20 cellular contexts compared by ENCODE assay signal in genomic region chr1:67170751-67171573, GRCh38. TPM values are rescaled to one million over a fixed set of nuclear protein-coding genes. Genes with fewer than 3 reads are reported as not detected.
DNase-seq lines count a peak whose midpoint lies in the region; ATAC-seq and TF ChIP-seq lines count a peak whose summit lies in the region.
"Had no signal": no experiment of that assay in that cellular context is flagged by ENCODE, and none has a peak within 500 bp of the region (broad histone marks: within the 10 kb centered on the region; RNA-seq: fewer than 3 reads in every experiment).

No MANE protein-coding gene starts in this region.

- peak; percentile 8 to 12 for ATAC-seq in activated T-cell treated with anti-CD3 and anti-CD28 coated beads, Interleukin-2, amount 50 U/mL, for 72 hours (replicated peaks in 1 of 2)
- peak; percentile 67 to 84 (median 76) for ATAC-seq in T-cell (replicated peaks in 1 of 4)
- peak; percentile 68 for ATAC-seq in activated naive CD8-positive, alpha-beta T cell treated with anti-CD3 and anti-CD28 coated beads, Interleukin-2, amount 10 ng/mL, durations not matched to agents 7 days and 5 days (ENCODE audit: low read depth)
- ATAC-seq in GM18909 (IDR thresholded peaks at IDR 0.05; ENCODE audit: poor library complexity, unreplicated experiment), result no peak
- ATAC-seq: heart right ventricle had no signal

- peak overlapping the region; percentile 99 for H3K27ac Mint-ChIP-seq in activated T-cell treated with anti-CD3 and anti-CD28 coated beads, Interleukin-2, amount 50 U/mL, for 72 hours
- H3K27ac Mint-ChIP-seq in T-cell, result peak overlapping the region; percentile 60 to 75
- H3K27ac Mint-ChIP-seq in activated naive CD8-positive, alpha-beta T cell treated with anti-CD3 and anti-CD28 coated beads, Interleukin-2, amount 10 ng/mL, durations not matched to agents 7 days and 5 days, result peak overlapping the region; percentile 82
- peak overlapping the region; percentile 95 for H3K27ac Mint-ChIP-seq in stimulated activated naive CD8-positive, alpha-beta T cell treated with anti-CD3 and anti-CD28 coated beads, Interleukin-15, Interleukin-2, amounts not matched to agents 100 ng/mL and 50 ng/mL, for 24 hours

- peaks cover 3 to 6% of the 10 kb centered on the region in 2 donors for H3K9me3 Mint-ChIP-seq in activated T-cell treated with anti-CD3 and anti-CD28 coated beads, Interleukin-2, amount 50 U/mL, for 72 hours
- H3K9me3 Mint-ChIP-seq in T-cell, result no peaks in the 10 kb centered on the region
- H3K9me3 Mint-ChIP-seq in activated naive CD8-positive, alpha-beta T cell treated with anti-CD3 and anti-CD28 coated beads, Interleukin-2, amount 10 ng/mL, durations not matched to agents 7 days and 5 days, result no peaks in the 10 kb centered on the region
- H3K9me3 Mint-ChIP-seq in stimulated activated naive CD8-positive, alpha-beta T cell treated with anti-CD3 and anti-CD28 coated beads, Interleukin-15, Interleukin-2, amounts not matched to agents 100 ng/mL and 50 ng/mL, for 24 hours, result peaks cover 2% of the 10 kb centered on the region

- no peaks in the 10 kb centered on the region for H3K9me3 ChIP-seq in right atrium auricular region
- no peaks in the 10 kb centered on the region for H3K9me3 ChIP-seq in suprapubic skin
- H3K9me3 ChIP-seq: adrenal gland, heart right ventricle, SJCRH30, vagina had no signal

- no peak for TF ChIP-seq POLR2A in suprapubic skin (IDR thresholded peaks at IDR 0.05)

- H3K27me3 Mint-ChIP-seq in activated T-cell treated with anti-CD3 and anti-CD28 coated beads, Interleukin-2, amount 50 U/mL, for 72 hours (ENCODE audit: low read depth), result no peaks in the 10 kb centered on the region
- peaks cover 0 to 4% of the 10 kb centered on the region in 2 donors for H3K27me3 Mint-ChIP-seq in T-cell
- peaks cover 22% of the 10 kb centered on the region for H3K27me3 Mint-ChIP-seq in activated naive CD8-positive, alpha-beta T cell treated with anti-CD3 and anti-CD28 coated beads, Interleukin-2, amount 10 ng/mL, durations not matched to agents 7 days and 5 days
- no peaks in the 10 kb centered on the region for H3K27me3 Mint-ChIP-seq in stimulated activated naive CD8-positive, alpha-beta T cell treated with anti-CD3 and anti-CD28 coated beads, Interleukin-15, Interleukin-2, amounts not matched to agents 100 ng/mL and 50 ng/mL, for 24 hours

- CTCF ChIA-PET in T-cell (lab: Charles Lee), result interaction anchor here (0.5 to 2.3 kb wide), 10 partner anchors 20 to 406 kb away, joined by 3 to 17 read pairs (median 4); no protein-coding TSS in a partner anchor

- POLR2A ChIA-PET in T-cell (lab: Charles Lee), result interaction anchor here (0.5 to 1.1 kb wide), 6 partner anchors 21 to 515 kb away, joined by 3 to 4 read pairs (median 4); no protein-coding TSS in a partner anchor
- POLR2A ChIA-PET in activated naive CD8-positive, alpha-beta T cell treated with anti-CD3 and anti-CD28 coated beads, Interleukin-2, amount 10 ng/mL, durations not matched to agents 7 days and 5 days (lab: Charles Lee), result interaction anchor here (0.8 to 1.9 kb wide), 7 partner anchors 8 to 117 kb away, joined by 3 to 5 read pairs (median 3); partner anchors contain the start of gene SLC35D1

- WGBS in suprapubic skin, result 69% methylated on average over 2 of the region's 2 CpGs

- peaks cover 5 to 10% of the 10 kb centered on the region in 2 donors for H3K36me3 Mint-ChIP-seq in activated T-cell treated with anti-CD3 and anti-CD28 coated beads, Interleukin-2, amount 50 U/mL, for 72 hours (ENCODE audit: insufficient read depth in 2 of 2)
- H3K36me3 Mint-ChIP-seq in T-cell, result no peaks in the 10 kb centered on the region
- peaks cover 6% of the 10 kb centered on the region for H3K36me3 Mint-ChIP-seq in activated naive CD8-positive, alpha-beta T cell treated with anti-CD3 and anti-CD28 coated beads, Interleukin-2, amount 10 ng/mL, durations not matched to agents 7 days and 5 days
- peaks cover 9% of the 10 kb centered on the region for H3K36me3 Mint-ChIP-seq in stimulated activated naive CD8-positive, alpha-beta T cell treated with anti-CD3 and anti-CD28 coated beads, Interleukin-15, Interleukin-2, amounts not matched to agents 100 ng/mL and 50 ng/mL, for 24 hours (ENCODE audit: low read depth)

- no peak overlapping the region for H3K27ac ChIP-seq in right atrium auricular region
- H3K27ac ChIP-seq in suprapubic skin, result no peak overlapping the region
- H3K27ac ChIP-seq: adrenal gland, cardiac muscle cell, heart right ventricle, SJCRH30, vagina had no signal

- H3K4me3 ChIP-seq in right atrium auricular region, result no peak overlapping the region
- H3K4me3 ChIP-seq in suprapubic skin, result no peak overlapping the region
- H3K4me3 ChIP-seq: adrenal gland, cardiac muscle cell, heart right ventricle, SJCRH30, vagina had no signal

- H3K36me3 ChIP-seq in right atrium auricular region (no peaks in the 10 kb centered on the region), suprapubic skin (no peaks in the 10 kb centered on the region)
- H3K36me3 ChIP-seq: adrenal gland, cardiac muscle cell, heart right ventricle, SJCRH30, vagina had no signal

- H3K4me1 Mint-ChIP-seq in activated T-cell treated with anti-CD3 and anti-CD28 coated beads, Interleukin-2, amount 50 U/mL, for 72 hours (ENCODE audit: low read depth), result peaks cover 83% of the 10 kb centered on the region
- H3K4me1 Mint-ChIP-seq in T-cell, result peaks cover 29 to 70% (median 57%) of the 10 kb centered on the region in 3 donors
- H3K4me1 Mint-ChIP-seq in activated naive CD8-positive, alpha-beta T cell treated with anti-CD3 and anti-CD28 coated beads, Interleukin-2, amount 10 ng/mL, durations not matched to agents 7 days and 5 days, result peaks cover 33% of the 10 kb centered on the region
- peaks cover 89% of the 10 kb centered on the region for H3K4me1 Mint-ChIP-seq in stimulated activated naive CD8-positive, alpha-beta T cell treated with anti-CD3 and anti-CD28 coated beads, Interleukin-15, Interleukin-2, amounts not matched to agents 100 ng/mL and 50 ng/mL, for 24 hours (ENCODE audit: low read depth)

- H3K4me1 ChIP-seq in right atrium auricular region, result no peaks in the 10 kb centered on the region
- H3K4me1 ChIP-seq in suprapubic skin, result no peaks in the 10 kb centered on the region
- H3K4me1 ChIP-seq: vagina had no signal

- H3K4me3 Mint-ChIP-seq in activated T-cell treated with anti-CD3 and anti-CD28 coated beads, Interleukin-2, amount 50 U/mL, for 72 hours, result peak overlapping the region; percentile 84 to 87
- H3K4me3 Mint-ChIP-seq in T-cell, result peak overlapping the region; percentile 54 to 69 (median 56)
- peak overlapping the region; percentile 47 for H3K4me3 Mint-ChIP-seq in activated naive CD8-positive, alpha-beta T cell treated with anti-CD3 and anti-CD28 coated beads, Interleukin-2, amount 10 ng/mL, durations not matched to agents 7 days and 5 days
- peak overlapping the region; percentile 71 for H3K4me3 Mint-ChIP-seq in stimulated activated naive CD8-positive, alpha-beta T cell treated with anti-CD3 and anti-CD28 coated beads, Interleukin-15, Interleukin-2, amounts not matched to agents 100 ng/mL and 50 ng/mL, for 24 hours

- no peak for TF ChIP-seq CTCF in right atrium auricular region (IDR thresholded peaks at IDR 0.05)
- no peak for TF ChIP-seq CTCF in suprapubic skin (IDR thresholded peaks at IDR 0.05)

- no peak for TF ChIP-seq EP300 in suprapubic skin (IDR thresholded peaks at IDR 0.05)

- DNase-seq in activated T-cell treated with anti-CD3 and anti-CD28 coated beads, Interleukin-2, amount 50 U/mL, for 72 hours, result peak in 1 of 2 donors; percentile 15
- no peak for DNase-seq in activated T-cell treated with anti-CD3 and anti-CD28 coated beads, Interleukin-2, amount 50 U/mL, for 1 hour
- DNase-seq in T-cell (peak in 3 of 34 experiments; percentile 6 to 25 (median 12)), right atrium auricular region (ENCODE audit: low spot score) (no peak), suprapubic skin (ENCODE audit: low spot score in 2 of 2) (no peak)
- DNase-seq in activated naive CD8-positive, alpha-beta T cell treated with anti-CD3 and anti-CD28 coated beads, Interleukin-2, amount 10 ng/mL, durations not matched to agents 7 days and 5 days, result no peak
- DNase-seq: ACHN, adrenal gland, EL, heart right ventricle, kidney, NCI-H1930, NCI-H510A, OCI-M1 had no signal

- H3K27me3 ChIP-seq in right atrium auricular region (no peaks in the 10 kb centered on the region), suprapubic skin (no peaks in the 10 kb centered on the region)
- H3K27me3 ChIP-seq: adrenal gland, heart right ventricle, SJCRH30, vagina had no signal

RNA-seq across cellular contexts. Expression of gene IL23R, which starts 4.7 kb away (rescaled TPM):
- 1 to 10 TPM; 3.0 to 8.0 TPM for total RNA-seq in activated T-cell treated with anti-CD3 and anti-CD28 coated beads, Interleukin-2, amount 50 U/mL, for 72 hours
- total RNA-seq in T-cell, result under 1 TPM in 4 of 5 donors, not detected in 1; 0.18 to 0.63 (median 0.43) TPM
- under 1 TPM in 1 of 2 experiments, not detected in 1; 0.19 TPM for total RNA-seq in activated naive CD8-positive, alpha-beta T cell treated with anti-CD3 and anti-CD28 coated beads, Interleukin-2, amount 10 ng/mL, durations not matched to agents 7 days and 5 days
- not detected for total RNA-seq in right atrium auricular region
- not detected for total RNA-seq in suprapubic skin
- total RNA-seq: cardiac muscle cell, heart right ventricle, mesenteric fat pad, SJCRH30, vagina had no signal

RNA-seq across cellular contexts. Expression of gene C1orf141, which starts 36.2 kb away (rescaled TPM):
- total RNA-seq in activated T-cell treated with anti-CD3 and anti-CD28 coated beads, Interleukin-2, amount 50 U/mL, for 72 hours, result under 1 TPM; 0.17 to 0.25 TPM
- total RNA-seq in T-cell, result not detected
- not detected for total RNA-seq in activated naive CD8-positive, alpha-beta T cell treated with anti-CD3 and anti-CD28 coated beads, Interleukin-2, amount 10 ng/mL, durations not matched to agents 7 days and 5 days
- not detected for total RNA-seq in right atrium auricular region
- total RNA-seq in suprapubic skin, result not detected
- total RNA-seq: adrenal gland, cardiac muscle cell, heart right ventricle, kidney, mesenteric fat pad, vagina had no signal
